In genomic region chr13:84096221-84096620, GRCh38 we compare ENCODE assay signal across 22 cellular contexts.
"Had no signal": no experiment of that assay in that cellular context is flagged by ENCODE, and none has a peak within 500 bp of the region (broad histone marks: within the 10 kb centered on the region; RNA-seq: fewer than 3 reads in every experiment).

No MANE protein-coding gene starts in this region.

- H3K27me3 Mint-ChIP-seq: activated naive CD8-positive, alpha-beta T cell treated with anti-CD3 and anti-CD28 coated beads, Interleukin-2, amount 50 U/mL, for 24 hours; central memory CD8-positive, alpha-beta T cell; dendritic cell treated with granulocyte-macrophage colony-stimulating factor and Interleukin-4, amounts not matched to agents 40 ng/mL and 50 ng/mL, for 4 days had no signal

- ATAC-seq: activated naive CD8-positive, alpha-beta T cell treated with anti-CD3 and anti-CD28 coated beads, Interleukin-2, amount 50 U/mL, for 24 hours had no signal

- H3K27me3 ChIP-seq: right atrium auricular region, transverse colon had no signal

- H3K4me3 Mint-ChIP-seq: activated naive CD4-positive, alpha-beta T cell treated with anti-CD3 and anti-CD28 coated beads for 36 hours; activated naive CD8-positive, alpha-beta T cell treated with anti-CD3 and anti-CD28 coated beads, Interleukin-2, amount 50 U/mL, for 24 hours; central memory CD8-positive, alpha-beta T cell; dendritic cell treated with granulocyte-macrophage colony-stimulating factor and Interleukin-4, amounts not matched to agents 40 ng/mL and 50 ng/mL, for 4 days; nephron had no signal

- DNase-seq: activated CD4-positive, alpha-beta T cell treated with anti-CD3 and anti-CD28 coated beads, Interleukin-2, amount 50 U/mL, for 4 hours; activated CD4-positive, CD25-positive, alpha-beta regulatory T cell treated with anti-CD3 and anti-CD28 coated beads, Interleukin-2, amount 50 U/mL, for 72 hours; activated naive CD4-positive, alpha-beta T cell treated with anti-CD3 and anti-CD28 coated beads for 36 hours; activated naive CD8-positive, alpha-beta T cell treated with anti-CD3 and anti-CD28 coated beads, Interleukin-2, amount 50 U/mL, for 24 hours; effector memory CD4-positive, alpha-beta T cell; glutamatergic neuron; hypothalamus; left ventricle myocardium inferior; mesendoderm; nucleus accumbens; posterior cingulate gyrus; stimulated activated CD4-positive, alpha-beta T cell treated with anti-CD3 and anti-CD28 coated beads, Interleukin-15, amount 100 ng/mL, for 24 hours; stimulated activated CD4-positive, alpha-beta T cell treated with anti-CD3 and anti-CD28 coated beads, Interleukin-4, amount 100 ng/mL, for 24 hours; stimulated activated naive CD4-positive, alpha-beta T cell; transverse colon had no signal

- H3K36me3 ChIP-seq: left ventricle myocardium inferior, right atrium auricular region, transverse colon had no signal

- H3K4me1 ChIP-seq: left ventricle myocardium inferior, right atrium auricular region, transverse colon had no signal

- H3K4me3 ChIP-seq: left ventricle myocardium inferior, right atrium auricular region, skin epidermis, transverse colon had no signal

- H3K27ac Mint-ChIP-seq: activated naive CD4-positive, alpha-beta T cell treated with anti-CD3 and anti-CD28 coated beads for 36 hours; activated naive CD8-positive, alpha-beta T cell treated with anti-CD3 and anti-CD28 coated beads, Interleukin-2, amount 50 U/mL, for 24 hours; activated T-helper 2 cell treated with anti-CD3 and anti-CD28 coated beads, Interferon-gamma antibody, Interleukin-2, Interleukin-4, amounts not matched to agents 10 μg/mL and 5 μg/mL and 100 μg/mL, durations not matched to agents 14 hours and 24 hours and 36 hours; dendritic cell treated with granulocyte-macrophage colony-stimulating factor and Interleukin-4, amounts not matched to agents 40 ng/mL and 50 ng/mL, for 4 days; nephron had no signal

- H3K9me3 ChIP-seq: right atrium auricular region had no signal

- H3K9me3 Mint-ChIP-seq: activated naive CD4-positive, alpha-beta T cell treated with anti-CD3 and anti-CD28 coated beads for 36 hours; activated naive CD8-positive, alpha-beta T cell treated with anti-CD3 and anti-CD28 coated beads, Interleukin-2, amount 50 U/mL, for 24 hours; activated T-helper 2 cell treated with anti-CD3 and anti-CD28 coated beads, Interferon-gamma antibody, Interleukin-2, Interleukin-4, amounts not matched to agents 10 μg/mL and 5 μg/mL and 100 μg/mL, durations not matched to agents 14 hours and 24 hours and 36 hours; central memory CD8-positive, alpha-beta T cell; dendritic cell treated with granulocyte-macrophage colony-stimulating factor and Interleukin-4, amounts not matched to agents 40 ng/mL and 50 ng/mL, for 4 days; nephron had no signal

- H3K4me1 Mint-ChIP-seq: activated naive CD8-positive, alpha-beta T cell treated with anti-CD3 and anti-CD28 coated beads, Interleukin-2, amount 50 U/mL, for 24 hours; nephron had no signal

- H3K27ac ChIP-seq: epithelial cell of prostate, left ventricle myocardium inferior, right atrium auricular region, skin epidermis, transverse colon had no signal
